In the genomic region with DNA sequence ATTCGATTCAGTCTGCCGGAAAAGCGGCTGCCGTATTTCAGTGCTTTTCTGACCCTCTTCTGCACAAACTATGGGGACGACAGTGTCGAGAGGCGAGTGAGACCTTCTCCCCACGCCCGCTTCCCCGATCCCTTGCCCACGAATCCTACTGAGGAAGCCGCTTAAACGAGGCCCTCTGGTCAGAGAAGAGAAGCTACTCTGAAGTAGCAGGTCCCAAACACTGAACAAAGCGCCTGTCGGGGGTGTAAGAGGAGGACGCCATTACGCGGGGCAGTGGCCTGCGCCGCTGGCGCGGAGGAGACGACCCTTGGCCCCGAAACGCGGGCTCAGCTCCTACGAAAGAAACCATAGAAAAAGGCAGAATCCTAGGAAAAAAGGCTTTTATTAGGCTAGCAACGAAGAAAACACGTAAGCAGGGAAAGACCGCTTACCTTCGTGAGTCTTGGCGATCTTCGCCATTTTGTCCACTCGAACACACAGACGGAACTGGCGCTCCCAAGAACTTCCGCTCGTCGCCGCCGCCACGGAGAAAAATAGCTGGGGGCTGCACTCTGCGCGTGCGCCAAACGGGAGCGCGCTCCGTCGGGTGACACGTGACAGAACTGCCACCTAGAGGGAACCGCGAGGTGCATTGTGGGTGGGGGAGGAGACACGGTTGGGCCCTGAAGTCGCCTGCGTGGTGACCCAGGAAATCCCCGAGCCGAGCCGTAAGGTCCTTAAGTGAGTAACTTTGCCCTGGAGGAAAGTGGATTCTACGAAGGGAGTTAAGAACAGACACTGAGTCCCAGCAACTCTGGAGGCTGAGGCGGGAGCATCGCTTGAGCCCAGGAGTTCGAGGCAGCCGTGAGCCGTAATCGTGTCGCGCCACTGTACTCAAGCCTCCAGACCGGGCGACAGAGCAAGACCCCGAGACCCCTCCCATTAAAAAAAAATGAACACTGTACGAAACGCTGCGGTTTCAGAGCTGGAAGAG, we compare ENCODE assay signal across 1 cellular context.
TF ChIP-seq lines count a peak whose summit lies in the region.

A gene with protein sequence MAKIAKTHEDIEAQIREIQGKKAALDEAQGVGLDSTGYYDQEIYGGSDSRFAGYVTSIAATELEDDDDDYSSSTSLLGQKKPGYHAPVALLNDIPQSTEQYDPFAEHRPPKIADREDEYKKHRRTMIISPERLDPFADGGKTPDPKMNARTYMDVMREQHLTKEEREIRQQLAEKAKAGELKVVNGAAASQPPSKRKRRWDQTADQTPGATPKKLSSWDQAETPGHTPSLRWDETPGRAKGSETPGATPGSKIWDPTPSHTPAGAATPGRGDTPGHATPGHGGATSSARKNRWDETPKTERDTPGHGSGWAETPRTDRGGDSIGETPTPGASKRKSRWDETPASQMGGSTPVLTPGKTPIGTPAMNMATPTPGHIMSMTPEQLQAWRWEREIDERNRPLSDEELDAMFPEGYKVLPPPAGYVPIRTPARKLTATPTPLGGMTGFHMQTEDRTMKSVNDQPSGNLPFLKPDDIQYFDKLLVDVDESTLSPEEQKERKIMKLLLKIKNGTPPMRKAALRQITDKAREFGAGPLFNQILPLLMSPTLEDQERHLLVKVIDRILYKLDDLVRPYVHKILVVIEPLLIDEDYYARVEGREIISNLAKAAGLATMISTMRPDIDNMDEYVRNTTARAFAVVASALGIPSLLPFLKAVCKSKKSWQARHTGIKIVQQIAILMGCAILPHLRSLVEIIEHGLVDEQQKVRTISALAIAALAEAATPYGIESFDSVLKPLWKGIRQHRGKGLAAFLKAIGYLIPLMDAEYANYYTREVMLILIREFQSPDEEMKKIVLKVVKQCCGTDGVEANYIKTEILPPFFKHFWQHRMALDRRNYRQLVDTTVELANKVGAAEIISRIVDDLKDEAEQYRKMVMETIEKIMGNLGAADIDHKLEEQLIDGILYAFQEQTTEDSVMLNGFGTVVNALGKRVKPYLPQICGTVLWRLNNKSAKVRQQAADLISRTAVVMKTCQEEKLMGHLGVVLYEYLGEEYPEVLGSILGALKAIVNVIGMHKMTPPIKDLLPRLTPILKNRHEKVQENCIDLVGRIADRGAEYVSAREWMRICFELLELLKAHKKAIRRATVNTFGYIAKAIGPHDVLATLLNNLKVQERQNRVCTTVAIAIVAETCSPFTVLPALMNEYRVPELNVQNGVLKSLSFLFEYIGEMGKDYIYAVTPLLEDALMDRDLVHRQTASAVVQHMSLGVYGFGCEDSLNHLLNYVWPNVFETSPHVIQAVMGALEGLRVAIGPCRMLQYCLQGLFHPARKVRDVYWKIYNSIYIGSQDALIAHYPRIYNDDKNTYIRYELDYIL (minus strand): TSS at position 488 of the 973 bp plus-strand sequence. CDS start 29 bp downstream, at position 459.

TF ChIP-seq in H1, 55 proteins besides CTCF, POLR2A, EP300 and RAD21:
- TF ChIP-seq TAF1 (IDR thresholded peaks at IDR 0.05; ENCODE audit: low read depth, low read length) = peak; percentile 99
- peak; percentile 94 for TF ChIP-seq PHF8 (conservative IDR thresholded peaks at IDR 0.05; ENCODE audit: low read depth, low read length)
- no peak; a peak in 1 of 4 replicates for TF ChIP-seq HDAC2 (IDR thresholded peaks at IDR 0.05; ENCODE audit: borderline replicate concordance in 1 of 2, low read depth in 2 of 2, low read length in 2 of 2)
- TF ChIP-seq CHD1 (IDR thresholded peaks at IDR 0.05; ENCODE audit: low read depth, low read length) = peak; percentile 75
- TF ChIP-seq SP4 (IDR thresholded peaks at IDR 0.05; ENCODE audit: low read length) = peak; percentile 68; the same call in 1 of the 2 replicates
- peak; percentile 22; the same call in 1 of the 2 replicates for TF ChIP-seq TEAD4 (IDR thresholded peaks at IDR 0.05; ENCODE audit: low read depth, low read length)
- TF ChIP-seq SP1 (IDR thresholded peaks at IDR 0.05; ENCODE audit: low read depth, low read length) = 0 out of 2 replicates have a peak, but pooled peaks have one; percentile 6
- peak; percentile 90 for TF ChIP-seq TAF7 (optimal IDR thresholded peaks at IDR 0.05; ENCODE audit: borderline replicate concordance, low read depth, low read length)
- TF ChIP-seq KDM4A (IDR thresholded peaks at IDR 0.05; ENCODE audit: low read depth, low read length, severe bottlenecking) = peak; percentile 62
- TF ChIP-seq EZH2 (IDR thresholded peaks at IDR 0.05; ENCODE audit: low read depth, low read length, severe bottlenecking) = no peak
- no peak for TF ChIP-seq KDM1A (IDR thresholded peaks at IDR 0.05; ENCODE audit: borderline replicate concordance, low read length)
- TF ChIP-seq CBX8 (IDR thresholded peaks at IDR 0.05; ENCODE audit: borderline replicate concordance, low read depth, low read length) = no peak
- TF ChIP-seq HDAC6 (IDR thresholded peaks at IDR 0.05; ENCODE audit: low read depth, low read length) = no peak
- no peak for TF ChIP-seq RFX5 (IDR thresholded peaks at IDR 0.05; ENCODE audit: borderline replicate concordance, low read depth, low read length)
- TF ChIP-seq, protein P1, sequence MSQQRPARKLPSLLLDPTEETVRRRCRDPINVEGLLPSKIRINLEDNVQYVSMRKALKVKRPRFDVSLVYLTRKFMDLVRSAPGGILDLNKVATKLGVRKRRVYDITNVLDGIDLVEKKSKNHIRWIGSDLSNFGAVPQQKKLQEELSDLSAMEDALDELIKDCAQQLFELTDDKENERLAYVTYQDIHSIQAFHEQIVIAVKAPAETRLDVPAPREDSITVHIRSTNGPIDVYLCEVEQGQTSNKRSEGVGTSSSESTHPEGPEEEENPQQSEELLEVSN (IDR thresholded peaks at IDR 0.05) = 0 out of 2 replicates have a peak, but pooled peaks have one; percentile 51
- peak; percentile 99 for TF ChIP-seq ASH2L (IDR thresholded peaks at IDR 0.05; ENCODE audit: low read length)
- TF ChIP-seq, protein P2, sequence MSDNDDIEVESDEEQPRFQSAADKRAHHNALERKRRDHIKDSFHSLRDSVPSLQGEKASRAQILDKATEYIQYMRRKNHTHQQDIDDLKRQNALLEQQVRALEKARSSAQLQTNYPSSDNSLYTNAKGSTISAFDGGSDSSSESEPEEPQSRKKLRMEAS (IDR thresholded peaks at IDR 0.05) = peak; percentile 79
- TF ChIP-seq CREB1 (IDR thresholded peaks at IDR 0.05) = peak; percentile 68
- TF ChIP-seq YY1 (IDR thresholded peaks at IDR 0.05; ENCODE audit: low read depth, low read length) = peak; percentile 97
- TF ChIP-seq JUND (IDR thresholded peaks at IDR 0.05; ENCODE audit: low read length) = peak; percentile 22; the same call in 1 of the 2 replicates
- TF ChIP-seq SIX5 (IDR thresholded peaks at IDR 0.05; ENCODE audit: low read depth, low read length) = no peak
- TF ChIP-seq BCL11A (IDR thresholded peaks at IDR 0.05; ENCODE audit: low read depth in 2 of 2, low read length in 2 of 2) = no peak
- no peak for TF ChIP-seq SUZ12 (IDR thresholded peaks at IDR 0.05; ENCODE audit: low read length)
- peak; percentile 47 for TF ChIP-seq SAP30 (IDR thresholded peaks at IDR 0.05; ENCODE audit: insufficient read depth, insufficient replicate concordance, low read length)
- TF ChIP-seq, protein P3, sequence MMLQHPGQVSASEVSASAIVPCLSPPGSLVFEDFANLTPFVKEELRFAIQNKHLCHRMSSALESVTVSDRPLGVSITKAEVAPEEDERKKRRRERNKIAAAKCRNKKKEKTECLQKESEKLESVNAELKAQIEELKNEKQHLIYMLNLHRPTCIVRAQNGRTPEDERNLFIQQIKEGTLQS (IDR thresholded peaks at IDR 0.05; ENCODE audit: insufficient read depth, low read depth, low read length) = peak; percentile 80
- peak; percentile 72 for TF ChIP-seq NRF1 (IDR thresholded peaks at IDR 0.05; ENCODE audit: low read depth, low read length)
- TF ChIP-seq, protein P4, sequence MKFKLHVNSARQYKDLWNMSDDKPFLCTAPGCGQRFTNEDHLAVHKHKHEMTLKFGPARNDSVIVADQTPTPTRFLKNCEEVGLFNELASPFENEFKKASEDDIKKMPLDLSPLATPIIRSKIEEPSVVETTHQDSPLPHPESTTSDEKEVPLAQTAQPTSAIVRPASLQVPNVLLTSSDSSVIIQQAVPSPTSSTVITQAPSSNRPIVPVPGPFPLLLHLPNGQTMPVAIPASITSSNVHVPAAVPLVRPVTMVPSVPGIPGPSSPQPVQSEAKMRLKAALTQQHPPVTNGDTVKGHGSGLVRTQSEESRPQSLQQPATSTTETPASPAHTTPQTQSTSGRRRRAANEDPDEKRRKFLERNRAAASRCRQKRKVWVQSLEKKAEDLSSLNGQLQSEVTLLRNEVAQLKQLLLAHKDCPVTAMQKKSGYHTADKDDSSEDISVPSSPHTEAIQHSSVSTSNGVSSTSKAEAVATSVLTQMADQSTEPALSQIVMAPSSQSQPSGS (IDR thresholded peaks at IDR 0.05; ENCODE audit: low read length) = no peak; the same call in 1 of the 2 replicates
- TF ChIP-seq GABPA (IDR thresholded peaks at IDR 0.05; ENCODE audit: borderline replicate concordance, insufficient read depth, low read length) = peak; percentile 84; the same call in 1 of the 2 replicates
- TF ChIP-seq CEBPB (IDR thresholded peaks at IDR 0.05; ENCODE audit: low read depth, low read length) = no peak
- no peak for TF ChIP-seq CTBP2 (IDR thresholded peaks at IDR 0.05; ENCODE audit: borderline replicate concordance, insufficient read depth, insufficient read length, low read length)
- no peak for TF ChIP-seq BACH1 (IDR thresholded peaks at IDR 0.05; ENCODE audit: low read length)
- TF ChIP-seq, protein P5, sequence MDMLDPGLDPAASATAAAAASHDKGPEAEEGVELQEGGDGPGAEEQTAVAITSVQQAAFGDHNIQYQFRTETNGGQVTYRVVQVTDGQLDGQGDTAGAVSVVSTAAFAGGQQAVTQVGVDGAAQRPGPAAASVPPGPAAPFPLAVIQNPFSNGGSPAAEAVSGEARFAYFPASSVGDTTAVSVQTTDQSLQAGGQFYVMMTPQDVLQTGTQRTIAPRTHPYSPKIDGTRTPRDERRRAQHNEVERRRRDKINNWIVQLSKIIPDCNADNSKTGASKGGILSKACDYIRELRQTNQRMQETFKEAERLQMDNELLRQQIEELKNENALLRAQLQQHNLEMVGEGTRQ (IDR thresholded peaks at IDR 0.05; ENCODE audit: low read length) = peak; percentile 92
- TF ChIP-seq POU5F1 (IDR thresholded peaks at IDR 0.05; ENCODE audit: low read depth, low read length) = no peak
- no peak for TF ChIP-seq SRF (IDR thresholded peaks at IDR 0.05; ENCODE audit: low read depth, low read length)
- TF ChIP-seq SIN3A (conservative IDR thresholded peaks at IDR 0.05 in 1 of 2, IDR thresholded peaks at IDR 0.05 in 1 of 2; ENCODE audit: low read depth in 1 of 2, low read length in 2 of 2) = peak in 1 of 2 experiments; percentile 79; a peak in 2 of 4 replicates
- TF ChIP-seq KDM5A (IDR thresholded peaks at IDR 0.05; ENCODE audit: low read length) = peak; percentile 74
- peak; percentile 85 for TF ChIP-seq POLR2AphosphoS5 (IDR thresholded peaks at IDR 0.05; ENCODE audit: low read depth, low read length)
- TF ChIP-seq RBBP5 (IDR thresholded peaks at IDR 0.05; ENCODE audit: borderline replicate concordance, low read depth, low read length) = peak; percentile 98
- TF ChIP-seq SP2 (IDR thresholded peaks at IDR 0.05; ENCODE audit: low read length) = no peak
- TF ChIP-seq TBP (IDR thresholded peaks at IDR 0.05; ENCODE audit: low read depth, low read length) = peak; percentile 91
